7 cellular contexts compared by ENCODE assay signal in genomic region chr2:47900857-47901256, GRCh38.
"Had no signal": no experiment of that assay in that cellular context is flagged by ENCODE, and none has a peak within 500 bp of the region (broad histone marks: within the 10 kb centered on the region; RNA-seq: fewer than 3 reads in every experiment).

No MANE protein-coding gene starts in this region.

- H3K36me3 ChIP-seq: HAP-1 had no signal

- DNase-seq: GM23248, GOT3, H7, HFFc6, IMR-90 had no signal

- ATAC-seq: HCT116 had no signal

- H2AFZ ChIP-seq: GM23248 had no signal

- H3K4me3 ChIP-seq: GM23248, HAP-1 had no signal

- H3K9me3 ChIP-seq: HAP-1 had no signal

- H3K9ac ChIP-seq: GM23248 had no signal
